10 cellular contexts compared by ENCODE assay signal in the genomic region with DNA sequence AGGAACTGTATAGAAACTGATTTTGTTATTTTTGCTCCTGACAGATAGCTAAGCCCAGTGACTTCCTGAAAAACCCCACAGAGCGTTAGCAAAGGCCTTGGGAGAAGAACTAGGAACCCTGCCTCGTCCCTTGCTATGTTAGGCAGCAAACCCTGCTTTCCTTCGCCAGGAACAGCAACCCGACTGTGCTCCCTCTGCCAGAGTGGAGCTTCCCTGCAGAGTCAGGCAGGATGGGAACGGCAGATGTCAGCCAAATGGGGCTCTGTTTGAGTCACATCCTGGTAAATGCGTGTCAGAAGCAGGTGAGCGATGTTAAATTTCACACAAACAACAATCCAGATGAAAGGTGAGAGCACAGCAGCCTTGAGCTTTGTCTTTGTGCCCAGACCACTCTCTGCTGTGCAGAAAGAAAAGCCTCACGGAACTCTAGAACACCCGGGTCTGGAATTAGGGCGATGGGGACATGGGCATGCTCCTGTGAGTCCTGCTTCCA.
A peak's percentile ranks its signal among the peaks of the same experiment; 100 is the strongest.
DNase-seq lines count a peak whose midpoint lies in the region; ATAC-seq and TF ChIP-seq lines count a peak whose summit lies in the region.
"Had no signal": no experiment of that assay in that cellular context is flagged by ENCODE, and none has a peak within 500 bp of the region (broad histone marks: within the 10 kb centered on the region; RNA-seq: fewer than 3 reads in every experiment).

No MANE protein-coding gene starts in this region.

- H3K4me1 Mint-ChIP-seq in activated CD4-positive, alpha-beta memory T cell treated with anti-CD3 and anti-CD28 coated beads, Interleukin-2, amount 10 ng/mL, durations not matched to agents 7 days and 5 days, result peaks cover 63% of the 10 kb centered on the region

- H3K9me3 Mint-ChIP-seq in activated CD4-positive, alpha-beta memory T cell treated with anti-CD3 and anti-CD28 coated beads, Interleukin-2, amount 10 ng/mL, durations not matched to agents 7 days and 5 days, result no peaks in the 10 kb centered on the region

- DNase-seq in Ammon's horn (ENCODE audit: low spot score) (peak; percentile 50), HPDE6-E6E7 (ENCODE audit: extremely low spot score) (peak; percentile 37), islet precursor cell (peak; percentile 59), dedifferentiated amniotic fluid mesenchymal stem cell (ENCODE audit: extremely low spot score) (no peak), NCI-H146 treated with DMSO at 0.1 percent for 48 hours (lab: John Stamatoyannopoulos, UW; ENCODE audit: unreplicated experiment) (no peak), GM13977 (ENCODE audit: low spot score) (no peak)
- DNase-seq in activated CD4-positive, alpha-beta memory T cell treated with anti-CD3 and anti-CD28 coated beads, Interleukin-2, amount 10 ng/mL, durations not matched to agents 7 days and 5 days, result peak; percentile 54
- DNase-seq: central memory CD4-positive, alpha-beta T cell had no signal

- no peak for TF ChIP-seq CTCF in GM13977 (IDR thresholded peaks at IDR 0.05; ENCODE audit: extremely low read depth, insufficient read depth, missing control alignments)

- no peak overlapping the region for H3K4me3 Mint-ChIP-seq in activated CD4-positive, alpha-beta memory T cell treated with anti-CD3 and anti-CD28 coated beads, Interleukin-2, amount 10 ng/mL, durations not matched to agents 7 days and 5 days
- H3K4me3 Mint-ChIP-seq: neural crest cell had no signal

- POLR2A ChIA-PET in activated CD4-positive, alpha-beta memory T cell treated with anti-CD3 and anti-CD28 coated beads, Interleukin-2, amount 10 ng/mL, durations not matched to agents 7 days and 5 days (lab: Charles Lee), result no interaction called here

- peak overlapping the region; percentile 70 for H3K27ac Mint-ChIP-seq in activated CD4-positive, alpha-beta memory T cell treated with anti-CD3 and anti-CD28 coated beads, Interleukin-2, amount 10 ng/mL, durations not matched to agents 7 days and 5 days

- no peaks in the 10 kb centered on the region for H3K36me3 Mint-ChIP-seq in activated CD4-positive, alpha-beta memory T cell treated with anti-CD3 and anti-CD28 coated beads, Interleukin-2, amount 10 ng/mL, durations not matched to agents 7 days and 5 days (ENCODE audit: low read depth)

- CTCF ChIA-PET in activated CD4-positive, alpha-beta memory T cell treated with anti-CD3 and anti-CD28 coated beads, Interleukin-2, amount 10 ng/mL, durations not matched to agents 7 days and 5 days (lab: Charles Lee), result interaction anchor here (0.9 to 1.3 kb wide), 2 partner anchors 13 to 200 kb away, joined by 3 read pairs; no protein-coding TSS in a partner anchor

- H3K27me3 Mint-ChIP-seq in activated CD4-positive, alpha-beta memory T cell treated with anti-CD3 and anti-CD28 coated beads, Interleukin-2, amount 10 ng/mL, durations not matched to agents 7 days and 5 days, result no peaks in the 10 kb centered on the region

- ATAC-seq in GM19023 (IDR thresholded peaks at IDR 0.05; ENCODE audit: unreplicated experiment), result no peak

- in situ Hi-C loops in GM13977 (cut with MboI; ENCODE audit: low pct_unique_long_range_greater_than_20kb, low sequenced_read_pairs, unreplicated experiment), result no loop called here

Comparison
In these comparisons a context has a peak if more than half of its experiments do, and no peak if none do; other contexts are left out.
1. DNase-seq: peak in Ammon's horn (single experiment), HPDE6-E6E7 (single experiment), activated CD4-positive, alpha-beta memory T cell treated with anti-CD3 and anti-CD28 coated beads, Interleukin-2, amount 10 ng/mL, durations not matched to agents 7 days and 5 days (single experiment) and islet precursor cell (single experiment); none in dedifferentiated amniotic fluid mesenchymal stem cell (single experiment), NCI-H146 treated with DMSO at 0.1 percent for 48 hours (single experiment) and GM13977 (single experiment).